Comparison of ENCODE assay signal across 13 cellular contexts in genomic region chr3:162719684-162720341, GRCh38.
A peak's percentile ranks its signal among the peaks of the same experiment; 100 is the strongest.
DNase-seq lines count a peak whose midpoint lies in the region; ATAC-seq and TF ChIP-seq lines count a peak whose summit lies in the region.
"Had no signal": no experiment of that assay in that cellular context is flagged by ENCODE, and none has a peak within 500 bp of the region (broad histone marks: within the 10 kb centered on the region; RNA-seq: fewer than 3 reads in every experiment).

No MANE protein-coding gene starts in this region.

- H3K27me3 Mint-ChIP-seq in T-helper 17 cell: no peaks in the 10 kb centered on the region
- no peaks in the 10 kb centered on the region for H3K27me3 Mint-ChIP-seq in stimulated activated naive B cell treated with anti-CD40 and anti-IgM and Interleukin-4, amounts not matched to agents 10 μg/mL and 1 μg/mL and 100 μg/mL, for 72 hours
- H3K27me3 Mint-ChIP-seq: activated B cell treated with CpG ODN at 0.5 μM for 24 hours; CD4-positive, alpha-beta T cell had no signal

- H3K9me3 ChIP-seq in HCT116 (ENCODE audit: control insufficient read depth in 1 of 2, insufficient read depth in 1 of 2, low read depth in 1 of 2, low read length in 2 of 2): no peaks in the 10 kb centered on the region
- H3K9me3 ChIP-seq in T-helper 17 cell (ENCODE audit: control insufficient read depth, low read length, poor library complexity, severe bottlenecking): no peaks in the 10 kb centered on the region
- H3K9me3 ChIP-seq: right atrium auricular region had no signal

- no peak overlapping the region for H3K4me3 ChIP-seq in ACC112 (ENCODE audit: low read depth, low read length)
- H3K4me3 ChIP-seq in HCT116 (replicated peaks in 1 of 2; ENCODE audit: low read depth in 1 of 2, low read length in 2 of 2): no peak overlapping the region
- H3K4me3 ChIP-seq in foreskin fibroblast (ENCODE audit: low read depth in 1 of 2, low read length in 2 of 2): no peak overlapping the region
- H3K4me3 ChIP-seq: right atrium auricular region had no signal

- H3K9ac ChIP-seq in HCT116 (ENCODE audit: low read length): no peak overlapping the region

- no peak for TF ChIP-seq POLR2A in HCT116 (IDR thresholded peaks at IDR 0.05; ENCODE audit: borderline replicate concordance, extremely low read depth, insufficient read depth, insufficient read length)

- H4K20me1 ChIP-seq in HCT116 (ENCODE audit: insufficient read depth): no peaks in the 10 kb centered on the region

- H3K79me2 ChIP-seq in ACC112 (ENCODE audit: control insufficient read depth, insufficient read depth, low read length, unreplicated experiment) (no peaks in the 10 kb centered on the region), HCT116 (ENCODE audit: insufficient read depth, low read length) (no peaks in the 10 kb centered on the region)

- ATAC-seq in HCT116 (peak; percentile 70), SK-N-SH treated with all-trans-retinoic acid at 6 μM for 48 hours (peak; percentile 99), T-helper 17 cell (no peak)
- no peak for ATAC-seq in stimulated activated naive B cell treated with anti-CD40 and anti-IgM and Interleukin-4, amounts not matched to agents 10 μg/mL and 1 μg/mL and 100 μg/mL, for 72 hours (replicated peaks)

- intact Hi-C loops in HCT116 (cut with micrococcal nuclease): no loop called here

- no peaks in the 10 kb centered on the region for H3K36me3 Mint-ChIP-seq in T-helper 17 cell (ENCODE audit: low read depth)
- H3K36me3 Mint-ChIP-seq in stimulated activated naive B cell treated with anti-CD40 and anti-IgM and Interleukin-4, amounts not matched to agents 10 μg/mL and 1 μg/mL and 100 μg/mL, for 72 hours: no peaks in the 10 kb centered on the region

- DNase-seq in HCT116 (ENCODE audit: low read depth, low spot score): peak; percentile 68
- peak; percentile 80 to 92 for DNase-seq in foreskin fibroblast
- DNase-seq in T-helper 17 cell: no peak
- DNase-seq in stimulated activated CD4-positive, alpha-beta T cell treated with anti-CD3 and anti-CD28 coated beads, Interleukin-4, amount 100 ng/mL, for 4 hours: no peak
- DNase-seq in stimulated activated naive B cell treated with anti-CD40 and anti-IgM and Interleukin-4, amounts not matched to agents 10 μg/mL and 1 μg/mL and 100 μg/mL, for 72 hours: no peak
- no peak for DNase-seq in SHP77 (lab: John Stamatoyannopoulos, UW)
- DNase-seq: activated B cell treated with CpG ODN at 0.5 μM for 24 hours; activated naive CD4-positive, alpha-beta T cell; CD4-positive, alpha-beta T cell; NCI-H1092 treated with DMSO at 0.1 percent for 48 hours had no signal

- H3K27ac Mint-ChIP-seq in T-helper 17 cell: no peak overlapping the region
- no peak overlapping the region for H3K27ac Mint-ChIP-seq in stimulated activated naive B cell treated with anti-CD40 and anti-IgM and Interleukin-4, amounts not matched to agents 10 μg/mL and 1 μg/mL and 100 μg/mL, for 72 hours
- H3K27ac Mint-ChIP-seq: activated B cell treated with CpG ODN at 0.5 μM for 24 hours; CD4-positive, alpha-beta T cell had no signal

- no peaks in the 10 kb centered on the region for H3K9me3 Mint-ChIP-seq in stimulated activated naive B cell treated with anti-CD40 and anti-IgM and Interleukin-4, amounts not matched to agents 10 μg/mL and 1 μg/mL and 100 μg/mL, for 72 hours
- H3K9me3 Mint-ChIP-seq: CD4-positive, alpha-beta T cell had no signal

- CTCF ChIA-PET in HCT116 (lab: Charles Lee): no interaction called here

- peaks cover 9% of the 10 kb centered on the region for H3K4me1 ChIP-seq in ACC112 (ENCODE audit: control insufficient read depth, insufficient read depth, low read length, unreplicated experiment)
- peaks cover 5 to 9% of the 10 kb centered on the region in 2 experiments; a peak in 3 of 4 replicates for H3K4me1 ChIP-seq in HCT116 (ENCODE audit: control insufficient read depth in 1 of 2, insufficient read depth in 2 of 2, low read length in 2 of 2)
- H3K4me1 ChIP-seq: right atrium auricular region had no signal

- RAD21 ChIA-PET in HCT116 (lab: Charles Lee; ENCODE audit: low non-redundant PET in 1 of 2, low total read pairs in 2 of 2, uncharacterized antibody in 2 of 2, unreplicated experiment in 2 of 2): no interaction called here

- no peak overlapping the region for H3K4me3 Mint-ChIP-seq in T-helper 17 cell
- H3K4me3 Mint-ChIP-seq in stimulated activated naive B cell treated with anti-CD40 and anti-IgM and Interleukin-4, amounts not matched to agents 10 μg/mL and 1 μg/mL and 100 μg/mL, for 72 hours: no peak overlapping the region
- H3K4me3 Mint-ChIP-seq: activated B cell treated with CpG ODN at 0.5 μM for 24 hours; CD4-positive, alpha-beta T cell had no signal

- H2AFZ ChIP-seq in ACC112 (ENCODE audit: low read length, unreplicated experiment) (no peak overlapping the region), HCT116 (ENCODE audit: low read depth, low read length, poor library complexity, severe bottlenecking) (no peak overlapping the region)

- POLR2A ChIA-PET in HCT116 (lab: Charles Lee): no interaction called here

- TF ChIP-seq CTCF in HCT116 (IDR thresholded peaks at IDR 0.05 in 2 of 3, conservative IDR thresholded peaks at IDR 0.05 in 1 of 3; ENCODE audit: borderline replicate concordance in 1 of 3, insufficient read depth in 1 of 3, low read depth in 2 of 3, low read length in 2 of 3): no peak
- no peak for TF ChIP-seq CTCF in foreskin fibroblast (IDR thresholded peaks at IDR 0.05; ENCODE audit: low read depth, low read length)

- no peak for TF ChIP-seq RAD21 in HCT116 (IDR thresholded peaks at IDR 0.05; ENCODE audit: low read depth)

- H3K36me3 ChIP-seq in ACC112 (ENCODE audit: insufficient read depth, low read length): no peaks in the 10 kb centered on the region
- H3K36me3 ChIP-seq in HCT116 (ENCODE audit: control insufficient read depth in 1 of 2, insufficient read depth in 2 of 2, low read length in 2 of 2): no peaks in the 10 kb centered on the region
- H3K36me3 ChIP-seq: right atrium auricular region had no signal

- H3K4me1 Mint-ChIP-seq in T-helper 17 cell: no peaks in the 10 kb centered on the region
- no peaks in the 10 kb centered on the region for H3K4me1 Mint-ChIP-seq in stimulated activated naive B cell treated with anti-CD40 and anti-IgM and Interleukin-4, amounts not matched to agents 10 μg/mL and 1 μg/mL and 100 μg/mL, for 72 hours
- H3K4me1 Mint-ChIP-seq: activated B cell treated with CpG ODN at 0.5 μM for 24 hours had no signal

- no peaks in the 10 kb centered on the region for H3K9me2 ChIP-seq in HCT116 (ENCODE audit: insufficient read depth)

- H3K27ac ChIP-seq in ACC112 (ENCODE audit: low read depth, low read length) (peak overlapping the region; percentile 41; the same call in 1 of the 2 replicates), HCT116 (ENCODE audit: low read depth, low read length) (no peak overlapping the region)
- H3K27ac ChIP-seq: right atrium auricular region had no signal

- peak overlapping the region; percentile 35; the same call in 1 of the 2 replicates for H3K4me2 ChIP-seq in HCT116 (ENCODE audit: low read length)

- no TSS peak for BruUV-seq in HCT116 (replicated peaks; lab: Mats Ljungman, UMichigan)

- H3K27me3 ChIP-seq in ACC112 (ENCODE audit: insufficient read depth, low read length): no peaks in the 10 kb centered on the region
- no peaks in the 10 kb centered on the region for H3K27me3 ChIP-seq in HCT116 (ENCODE audit: insufficient read depth, low read length)
- H3K27me3 ChIP-seq: right atrium auricular region had no signal

TF ChIP-seq in HCT116, 20 proteins besides CTCF, POLR2A, EP300 and RAD21 (continues in another document):
- TF ChIP-seq SIN3A (IDR thresholded peaks at IDR 0.05; ENCODE audit: low read depth): no peak
- TF ChIP-seq POLR2AphosphoS5 (IDR thresholded peaks at IDR 0.05; ENCODE audit: low read depth, low read length): no peak
- 0 out of 2 replicates have a peak, but pooled peaks have one; percentile 40 for TF ChIP-seq CBX3 (IDR thresholded peaks at IDR 0.05; ENCODE audit: low read depth)
- no peak for TF ChIP-seq EGR1 (IDR thresholded peaks at IDR 0.05; ENCODE audit: low read depth)
- no peak for TF ChIP-seq YY1 (IDR thresholded peaks at IDR 0.05; ENCODE audit: extremely low read depth, insufficient replicate concordance, low read depth, low read length)
- TF ChIP-seq SP1 (IDR thresholded peaks at IDR 0.05; ENCODE audit: low read depth): 0 out of 2 replicates have a peak, but pooled peaks have one; percentile 14
- TF ChIP-seq JUND (IDR thresholded peaks at IDR 0.05): peak; percentile 38; the same call in 1 of the 2 replicates
- no peak for TF ChIP-seq TCF7L2 (IDR thresholded peaks at IDR 0.05; ENCODE audit: borderline replicate concordance, extremely low read depth, insufficient read depth, insufficient read length)

TF ChIP-seq in SK-N-SH treated with all-trans-retinoic acid at 6 μM for 48 hours, 23 proteins besides CTCF, POLR2A, EP300 and RAD21 (continues in another document):
- TF ChIP-seq ZNF70 (CRISPR knock-in tag; IDR thresholded peaks at IDR 0.05) (no peak), ZC3H10 (CRISPR knock-in tag; IDR thresholded peaks at IDR 0.05) (no peak), POU6F1 (CRISPR knock-in tag; IDR thresholded peaks at IDR 0.05; ENCODE audit: borderline replicate concordance, low read depth) (no peak), TOX (CRISPR knock-in tag; IDR thresholded peaks at IDR 0.05; ENCODE audit: borderline replicate concordance) (no peak), ZFP30 (CRISPR knock-in tag; IDR thresholded peaks at IDR 0.05) (no peak), SNAI2 (CRISPR knock-in tag; IDR thresholded peaks at IDR 0.05) (no peak), TCF4 (CRISPR knock-in tag; IDR thresholded peaks at IDR 0.05; ENCODE audit: borderline replicate concordance) (no peak), CSDC2 (CRISPR knock-in tag; IDR thresholded peaks at IDR 0.05) (no peak)

Comparison
In these comparisons a context has a peak if more than half of its experiments do, and no peak if none do; other contexts are left out.
1. ATAC-seq: peak in HCT116 (single experiment) and SK-N-SH treated with all-trans-retinoic acid at 6 μM for 48 hours (single experiment); none in T-helper 17 cell (single experiment) and stimulated activated naive B cell treated with anti-CD40 and anti-IgM and Interleukin-4, amounts not matched to agents 10 μg/mL and 1 μg/mL and 100 μg/mL, for 72 hours (0 of 2).
2. DNase-seq: peak in HCT116 (single experiment) and foreskin fibroblast (2 of 2); none in T-helper 17 cell (0 of 3), stimulated activated CD4-positive, alpha-beta T cell treated with anti-CD3 and anti-CD28 coated beads, Interleukin-4, amount 100 ng/mL, for 4 hours (0 of 2), stimulated activated naive B cell treated with anti-CD40 and anti-IgM and Interleukin-4, amounts not matched to agents 10 μg/mL and 1 μg/mL and 100 μg/mL, for 72 hours (single experiment) and SHP77 (0 of 2).